In genomic region chr15:90001062-90001682, GRCh38 we compare ENCODE assay signal across 8 cellular contexts. TPM values are rescaled to one million over a fixed set of nuclear protein-coding genes. Genes with fewer than 3 reads are reported as not detected.
DNase-seq lines count a peak whose midpoint lies in the region; ATAC-seq, FAIRE-seq and TF ChIP-seq lines count a peak whose summit lies in the region.

TSS of gene ZNF710 (plus strand) at chr15:90001324. CDS start at chr15:90067138, 65,814 bp downstream.

- FAIRE-seq in GM12892 (lab: Jason Lieb, UNC): peak; percentile 68
- no peak for FAIRE-seq in keratinocyte (lab: Jason Lieb, UNC)

- in situ Hi-C loops in IMR-90 (cut with MboI; ENCODE audit: low sequenced_read_pairs): no loop called here

- no peak within 1 kb of the TSS for H2BK20ac ChIP-seq in IMR-90 (ENCODE audit: low read depth, low read length)

- peak within 1 kb of the TSS; percentile 71 for H2AK5ac ChIP-seq in IMR-90 (ENCODE audit: low read depth, low read length)

- intact Hi-C loops in IMR-90 (cut with micrococcal nuclease): loop anchor here (1.0 kb wide), 1 partner anchor 107 kb away; no protein-coding TSS in a partner anchor
- intact Hi-C loops in T-helper 1 cell treated with Interleukin-12 subunit alpha and Interleukin-12 subunit beta and Interleukin-4 antibody, amounts not matched to agents 30 ng/mL and 1 ng/mL, for 36 hours (cut with micrococcal nuclease): loop anchor here (1.0 to 5.0 kb wide), 6 partner anchors 12 to 264 kb away; partner anchors contain the start of genes CIB1, GDPGP1 and NGRN

- H4K91ac ChIP-seq in IMR-90 (ENCODE audit: insufficient read depth, low read depth, low read length): peak within 1 kb of the TSS; percentile 76

- peak within 1 kb of the TSS; percentile 95 for H3K18ac ChIP-seq in IMR-90 (ENCODE audit: low read depth, low read length)

- H3K9me3 Mint-ChIP-seq in chondrocyte (ENCODE audit: low read depth): no peaks in the 10 kb centered on the region

- peak within 1 kb of the TSS; percentile 92 for H2AK9ac ChIP-seq in IMR-90 (replicated peaks; ENCODE audit: low read depth, low read length, poor library complexity)

- peak within 1 kb of the TSS; percentile 16; the same call in 1 of the 3 replicates for H2BK15ac ChIP-seq in IMR-90 (ENCODE audit: low read depth, low read length)

- H4K8ac ChIP-seq in IMR-90 (ENCODE audit: low read depth in 2 of 2, low read length in 2 of 2): peak within 1 kb of the TSS; percentile 62 to 97

- peak within 1 kb of the TSS; percentile 85 for H3K4me3 Mint-ChIP-seq in chondrocyte (ENCODE audit: unreplicated experiment)

- TF ChIP-seq POLR2A in GM12892 (IDR thresholded peaks at IDR 0.05; ENCODE audit: low read depth, low read length) (peak; percentile 62; the same call in 1 of the 2 replicates), IMR-90 (IDR thresholded peaks at IDR 0.05; ENCODE audit: low read depth, low read length) (no peak; the same call in 1 of the 2 replicates)

- TF ChIP-seq RAD21 in IMR-90 (IDR thresholded peaks at IDR 0.05; ENCODE audit: low read length): no peak

- POLR2A ChIA-PET in IMR-90 (lab: Charles Lee; ENCODE audit: unreplicated experiment): no interaction called here

- H3K36me3 Mint-ChIP-seq in chondrocyte (ENCODE audit: low read depth): no peaks in the 10 kb centered on the region

- H3K27me3 ChIP-seq in IMR-90 (ENCODE audit: control insufficient read depth, insufficient read depth, low read length): no peaks in the 10 kb centered on the region
- no peaks in the 10 kb centered on the region for H3K27me3 ChIP-seq in keratinocyte (ENCODE audit: control insufficient read depth, extremely low read depth, insufficient read depth, low read length)
- peaks cover 1% of the 10 kb centered on the region for H3K27me3 ChIP-seq in skeletal muscle satellite cell (ENCODE audit: control insufficient read depth, insufficient read depth, low read length)

- peak within 1 kb of the TSS; percentile 99 for H2BK5ac ChIP-seq in IMR-90 (ENCODE audit: low read depth, low read length, poor library complexity, severe bottlenecking)

- peak within 1 kb of the TSS; percentile 92 for H3K4ac ChIP-seq in IMR-90 (ENCODE audit: low read depth, low read length)

- peaks cover 16 to 50% of the 10 kb centered on the region in 2 experiments; a peak in 3 of 4 replicates for H3K79me1 ChIP-seq in IMR-90 (ENCODE audit: low read depth in 1 of 2, low read length in 2 of 2)

- H2AFZ ChIP-seq in IMR-90 (replicated peaks; ENCODE audit: low read length, poor library complexity): peak within 1 kb of the TSS; percentile 91
- H2AFZ ChIP-seq in keratinocyte (ENCODE audit: control insufficient read depth, low read length): peak within 1 kb of the TSS; percentile 23

- H3K79me2 ChIP-seq in keratinocyte (ENCODE audit: control insufficient read depth, insufficient read depth, low read length): peaks cover 24% of the 10 kb centered on the region

- dilution Hi-C loops in IMR-90 (cut with HindIII; ENCODE audit: low sequenced_read_pairs, unreplicated experiment) (no loop called here), keratinocyte (cut with MboI; ENCODE audit: extremely low pct_ligation_motif_present, low sequenced_read_pairs) (no loop called here)

- H3K23ac ChIP-seq in IMR-90 (ENCODE audit: low read depth, low read length): peak within 1 kb of the TSS; percentile 97

- peaks cover 30% of the 10 kb centered on the region for H3K4me1 Mint-ChIP-seq in chondrocyte (ENCODE audit: low read depth)

- H4K5ac ChIP-seq in IMR-90 (ENCODE audit: low read depth, low read length): peak within 1 kb of the TSS; percentile 96

- H3K9me1 ChIP-seq in IMR-90 (ENCODE audit: insufficient read depth, low read length) (peaks cover 31% of the 10 kb centered on the region), keratinocyte (ENCODE audit: control insufficient read depth, extremely low read depth, insufficient read depth, low read length) (peaks cover 5% of the 10 kb centered on the region)

- CTCF ChIA-PET in IMR-90 (lab: Yijun Ruan, JAX): interaction anchor here (0.7 kb wide), 1 partner anchor 15 kb away, joined by 5 read pairs; no protein-coding TSS in a partner anchor

- H3K14ac ChIP-seq in IMR-90 (replicated peaks; ENCODE audit: low read depth, low read length): peak within 1 kb of the TSS; percentile 97

- no peak for TF ChIP-seq CTCF in IMR-90 (conservative IDR thresholded peaks at IDR 0.05; ENCODE audit: low read depth, low read length)
- no peak for TF ChIP-seq CTCF in chondrocyte (IDR thresholded peaks at IDR 0.05)
- TF ChIP-seq CTCF in keratinocyte (optimal IDR thresholded peaks at IDR 0.05 in 1 of 3, IDR thresholded peaks at IDR 0.05 in 1 of 3, conservative IDR thresholded peaks at IDR 0.05 in 1 of 3; ENCODE audit: extremely low read depth in 1 of 3, insufficient read depth in 2 of 3, low read length in 3 of 3): no peak

- H3K27ac Mint-ChIP-seq in chondrocyte (ENCODE audit: unreplicated experiment): peak within 1 kb of the TSS; percentile 93

- H3K36me3 ChIP-seq in IMR-90 (ENCODE audit: control insufficient read depth, insufficient read depth, low read length) (no peaks in the 10 kb centered on the region; the same call in 1 of the 2 replicates), keratinocyte (ENCODE audit: control insufficient read depth in 2 of 2, extremely low read depth in 1 of 2, insufficient read depth in 2 of 2, low read length in 2 of 2) (peaks cover 0 to 6% of the 10 kb centered on the region in 2 experiments), skeletal muscle satellite cell (ENCODE audit: insufficient read depth, low read length) (no peaks in the 10 kb centered on the region)

- DNase-seq in AG08395 (ENCODE audit: low spot score) (peak; percentile 46), GM12892 (ENCODE audit: insufficient read length) (peak; percentile 58), IMR-90 (peak; percentile 66), chondrocyte (ENCODE audit: low spot score) (no peak), keratinocyte (ENCODE audit: low read depth, low spot score) (no peak)

- H3K9ac ChIP-seq in IMR-90 (ENCODE audit: low read depth, low read length) (peak within 1 kb of the TSS; percentile 99), keratinocyte (ENCODE audit: control insufficient read depth, extremely low read depth, insufficient read depth, low read length) (peak within 1 kb of the TSS; percentile 94), skeletal muscle satellite cell (ENCODE audit: low read depth, low read length) (peak within 1 kb of the TSS; percentile 85)

- H3K4me2 ChIP-seq in IMR-90 (ENCODE audit: low read depth, low read length) (peak within 1 kb of the TSS; percentile 94), keratinocyte (ENCODE audit: control insufficient read depth, extremely low read depth, insufficient read depth, low read depth, low read length) (peak within 1 kb of the TSS; percentile 93), skeletal muscle satellite cell (ENCODE audit: low read length) (peak within 1 kb of the TSS; percentile 90)

- WGBS in IMR-90 (ENCODE audit: extremely low coverage in 2 of 2, insufficient read length in 1 of 2), 2 experiments: 0% methylated on average over 15 of the region's 42 CpGs; no CpG with 5 or more reads in 1 of the 2 experiments

- peak within 1 kb of the TSS; percentile 83 for H3K4me3 ChIP-seq in IMR-90 (ENCODE audit: insufficient read depth, low read depth, low read length)
- H3K4me3 ChIP-seq in keratinocyte (ENCODE audit: control insufficient read depth in 2 of 3, extremely low read depth in 1 of 3, insufficient read depth in 2 of 3, low read depth in 1 of 3, low read length in 3 of 3): peak within 1 kb of the TSS; percentile 60 to 90 (median 87)
- H3K4me3 ChIP-seq in skeletal muscle satellite cell (ENCODE audit: low read length): peak within 1 kb of the TSS; percentile 76

- H3K27ac ChIP-seq in IMR-90 (ENCODE audit: insufficient read depth, low read length) (peak within 1 kb of the TSS; percentile 99), keratinocyte (ENCODE audit: control insufficient read depth, insufficient read depth, low read length) (peak within 1 kb of the TSS; percentile 99)

- H3K56ac ChIP-seq in IMR-90 (ENCODE audit: extremely low read depth, insufficient read depth, low read length): peak within 1 kb of the TSS; percentile 78

- H3K27me3 Mint-ChIP-seq in chondrocyte (ENCODE audit: low read depth): no peaks in the 10 kb centered on the region

- peak; percentile 38 for ATAC-seq in IMR-90 (ENCODE audit: low read depth)
- ATAC-seq in GM19397 (IDR thresholded peaks at IDR 0.05; ENCODE audit: unreplicated experiment): no peak

- H4K20me1 ChIP-seq in IMR-90 (ENCODE audit: insufficient read depth, low read length) (peaks cover 14% of the 10 kb centered on the region), keratinocyte (ENCODE audit: control insufficient read depth, extremely low read depth, insufficient read depth, low read length) (no peaks in the 10 kb centered on the region)

- peaks cover 30% of the 10 kb centered on the region for H3K4me1 ChIP-seq in IMR-90 (ENCODE audit: control insufficient read depth, insufficient read depth, low read length)
- H3K4me1 ChIP-seq in keratinocyte (ENCODE audit: control insufficient read depth, extremely low read depth, insufficient read depth, low read length): peaks cover 58% of the 10 kb centered on the region
- H3K4me1 ChIP-seq in skeletal muscle satellite cell (ENCODE audit: control insufficient read depth, insufficient read depth, low read length): peaks cover 46% of the 10 kb centered on the region

- peak within 1 kb of the TSS; percentile 83 for H2BK120ac ChIP-seq in IMR-90 (ENCODE audit: low read depth, low read length)

- H3K9me3 ChIP-seq in IMR-90 (ENCODE audit: control insufficient read depth, insufficient read depth, low read length) (no peaks in the 10 kb centered on the region), keratinocyte (ENCODE audit: control insufficient read depth, low read depth, low read length) (no peaks in the 10 kb centered on the region), skeletal muscle satellite cell (replicated peaks; ENCODE audit: low read length) (no peaks in the 10 kb centered on the region)

- no TSS peak for BruUV-seq in IMR-90 (replicated peaks; lab: Mats Ljungman, UMichigan)

RNA-seq across cellular contexts. Expression of gene ZNF710, which starts in this region (rescaled TPM):
- polyA plus RNA-seq in GM12892 (2012; ENCODE audit: missing spikeins): 9.0 TPM
- 8.2 and 8.9 TPM in 2 replicates for total RNA-seq in IMR-90 (2012; rRNA removed)
- polyA plus RNA-seq in IMR-90 (2012; rRNA removed): 7.6 and 9.2 TPM in 2 replicates
- 4.4 and 6.6 TPM in 2 replicates for polyA plus RNA-seq in IMR-90 (2012; cell fraction: cytosol; rRNA removed)
- 12.5 and 18.6 TPM in 2 replicates for polyA plus RNA-seq in IMR-90 (2012; cell fraction: nucleus; rRNA removed; ENCODE audit: low replicate concordance)
- total RNA-seq in T-helper 1 cell treated with Interleukin-12 subunit alpha and Interleukin-12 subunit beta and Interleukin-4 antibody, amounts not matched to agents 30 ng/mL and 1 ng/mL, for 36 hours: 29.2 and 31.6 TPM in 2 replicates
- total RNA-seq in chondrocyte: 6.7 to 14.4 TPM (median 12.9 TPM) in 3 replicates
- 3.9 to 5.4 TPM (median 4.5 TPM) in 3 replicates for polyA plus RNA-seq in keratinocyte
- polyA plus RNA-seq in keratinocyte (2011; ENCODE audit: low read depth): 4.9 TPM
- 4.8 and 6.2 TPM in 2 replicates for polyA plus RNA-seq in keratinocyte (2011; cell fraction: cytosol; rRNA removed)
- polyA plus RNA-seq in keratinocyte (2011; cell fraction: nucleus; rRNA removed): 15.1 and 18.4 TPM in 2 replicates
- polyA plus RNA-seq in keratinocyte (2012; ENCODE audit: low replicate concordance): 18.9 and 20.7 TPM in 2 replicates
- 11.3 to 32.5 TPM (median 11.8 TPM) in 3 replicates for polyA minus RNA-seq in keratinocyte
- 12.9 TPM for polyA minus RNA-seq in keratinocyte (2011; cell fraction: cytosol; rRNA and poly(A)+ RNA removed)
- 9.6 and 13.2 TPM in 2 replicates for polyA minus RNA-seq in keratinocyte (2011; cell fraction: nucleus; rRNA and poly(A)+ RNA removed)
- 8.9 and 15.9 TPM in 2 replicates for total RNA-seq in skeletal muscle satellite cell (2012; rRNA removed)

Comparison
In these comparisons a context has a peak if more than half of its experiments do, and no peak if none do; other contexts are left out.
1. DNase-seq: peak in AG08395 (single experiment), GM12892 (single experiment) and IMR-90 (single experiment); none in chondrocyte (single experiment) and keratinocyte (single experiment).
2. Peak in every context shown above with its lines, with median percentiles within 50 percentile points of each other: H3K4me2 ChIP-seq, H3K4me3 ChIP-seq and H3K9ac ChIP-seq.